ENCODE assay signal across 23 cellular contexts in the genomic region with DNA sequence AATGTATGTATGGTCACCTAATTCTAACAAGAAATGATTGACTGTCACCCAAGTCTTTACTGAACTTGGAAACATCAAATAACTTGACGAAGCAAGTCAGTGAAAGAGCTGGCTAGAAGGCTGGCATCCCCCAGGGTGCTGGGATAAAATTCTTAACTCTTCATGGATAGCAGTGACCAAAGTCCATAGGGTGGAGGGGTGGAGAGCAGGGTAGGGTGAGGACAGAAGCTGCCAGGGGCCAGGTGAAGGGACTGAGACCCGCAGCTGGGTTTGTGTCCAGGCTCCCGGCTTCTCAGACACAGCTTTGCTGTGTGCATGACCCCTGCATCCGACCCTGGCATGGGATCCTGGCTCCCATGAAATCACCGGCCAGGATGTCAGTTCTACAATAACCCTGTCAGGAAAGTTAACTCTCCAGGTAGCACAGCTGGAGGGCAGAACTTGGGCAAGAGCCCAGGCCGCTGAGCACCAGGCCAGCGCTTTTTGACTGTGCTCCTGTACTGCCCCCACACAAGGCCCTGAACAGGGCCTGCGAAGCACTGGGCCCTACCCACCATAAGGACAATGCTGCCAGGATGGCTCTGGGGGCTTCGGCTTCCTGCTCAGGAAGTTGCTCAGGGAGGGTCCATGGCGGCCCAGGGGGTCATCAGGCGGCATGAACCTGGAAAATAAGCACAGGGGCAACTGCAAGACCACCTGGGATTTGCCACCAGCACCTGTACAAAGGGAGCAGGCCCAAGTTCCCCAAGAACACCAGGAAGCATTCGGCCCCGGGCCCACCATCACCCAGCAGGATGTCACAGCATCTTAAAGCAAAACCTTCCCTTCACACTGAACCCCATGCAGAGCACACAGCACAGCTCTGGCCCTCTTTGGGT. TPM values are rescaled to one million over a fixed set of nuclear protein-coding genes. Genes with fewer than 3 reads are reported as not detected.
DNase-seq lines count a peak whose midpoint lies in the region; TF ChIP-seq lines count a peak whose summit lies in the region.
"Had no signal": no experiment of that assay in that cellular context is flagged by ENCODE, and none has a peak within 500 bp of the region (broad histone marks: within the 10 kb centered on the region; RNA-seq: fewer than 3 reads in every experiment).

No MANE protein-coding gene starts in this region.

- H3K9me3 Mint-ChIP-seq in CD14-positive monocyte (peaks cover 0 to 2% (median 0%) of the 10 kb centered on the region in 7 donors), glutamatergic neuron (ENCODE audit: unreplicated experiment) (peaks cover 6% of the 10 kb centered on the region), nephron progenitor cell (no peaks in the 10 kb centered on the region)
- H3K9me3 Mint-ChIP-seq: activated CD4-positive, alpha-beta T cell treated with anti-CD3 and anti-CD28 coated beads, Interleukin-2, amount 10 ng/mL, durations not matched to agents 24 days and 14 days; activated T-helper 1 cell treated with anti-CD3 and anti-CD28 coated beads, Interleukin-12 subunit alpha, Interleukin-12 subunit beta, Interleukin-2, Interleukin-4 antibody, amounts not matched to agents 30 ng/mL and 10 ng/mL and 1 ng/mL, durations not matched to agents 14 hours and 24 hours and 36 hours; central memory CD8-positive, alpha-beta T cell had no signal

- H3K27me3 Mint-ChIP-seq in CD14-positive monocyte (ENCODE audit: low read depth in 3 of 3) (peaks cover 11 to 22% (median 21%) of the 10 kb centered on the region in 3 donors), glutamatergic neuron (ENCODE audit: unreplicated experiment) (peaks cover 17% of the 10 kb centered on the region), nephron progenitor cell (ENCODE audit: low read depth, poor library complexity) (peaks cover 34% of the 10 kb centered on the region)
- H3K27me3 Mint-ChIP-seq: activated CD4-positive, alpha-beta T cell treated with anti-CD3 and anti-CD28 coated beads, Interleukin-2, amount 10 ng/mL, durations not matched to agents 24 days and 14 days; activated naive CD8-positive, alpha-beta T cell; central memory CD8-positive, alpha-beta T cell had no signal

- no peaks in the 10 kb centered on the region for H3K9me3 ChIP-seq in vagina
- H3K9me3 ChIP-seq: BE2C, left lung, prostate gland had no signal

- no peaks in the 10 kb centered on the region for H3K27me3 ChIP-seq in vagina
- H3K27me3 ChIP-seq: BE2C had no signal

- H3K4me3 ChIP-seq in vagina: no peak overlapping the region

- peak overlapping the region; percentile 34 to 64 for H3K4me3 Mint-ChIP-seq in CD14-positive monocyte
- peak overlapping the region; percentile 25 for H3K4me3 Mint-ChIP-seq in glutamatergic neuron (ENCODE audit: unreplicated experiment)
- peak overlapping the region; percentile 47 for H3K4me3 Mint-ChIP-seq in nephron progenitor cell
- H3K4me3 Mint-ChIP-seq: activated CD4-positive, alpha-beta T cell treated with anti-CD3 and anti-CD28 coated beads, Interleukin-2, amount 10 ng/mL, durations not matched to agents 24 days and 14 days; activated naive CD8-positive, alpha-beta T cell; activated T-helper 1 cell treated with anti-CD3 and anti-CD28 coated beads, Interleukin-12 subunit alpha, Interleukin-12 subunit beta, Interleukin-2, Interleukin-4 antibody, amounts not matched to agents 30 ng/mL and 10 ng/mL and 1 ng/mL, durations not matched to agents 14 hours and 24 hours and 36 hours; central memory CD8-positive, alpha-beta T cell had no signal

- no peak for TF ChIP-seq POLR2A in vagina (IDR thresholded peaks at IDR 0.05)

- H3K27ac Mint-ChIP-seq in CD14-positive monocyte (no peak overlapping the region), glutamatergic neuron (ENCODE audit: unreplicated experiment) (no peak overlapping the region), nephron progenitor cell (no peak overlapping the region)
- H3K27ac Mint-ChIP-seq: activated CD4-positive, alpha-beta T cell treated with anti-CD3 and anti-CD28 coated beads, Interleukin-2, amount 10 ng/mL, durations not matched to agents 24 days and 14 days; activated naive CD8-positive, alpha-beta T cell; activated T-helper 1 cell treated with anti-CD3 and anti-CD28 coated beads, Interleukin-12 subunit alpha, Interleukin-12 subunit beta, Interleukin-2, Interleukin-4 antibody, amounts not matched to agents 30 ng/mL and 10 ng/mL and 1 ng/mL, durations not matched to agents 14 hours and 24 hours and 36 hours had no signal

- H3K27ac ChIP-seq in vagina: no peak overlapping the region
- H3K27ac ChIP-seq: epithelial cell of prostate, GM23248, left lung, prostate gland had no signal

- no peaks in the 10 kb centered on the region for H3K36me3 ChIP-seq in vagina
- H3K36me3 ChIP-seq: BE2C, left lung, prostate gland had no signal

- peaks cover 14% of the 10 kb centered on the region for H3K4me1 Mint-ChIP-seq in CD14-positive monocyte
- no peaks in the 10 kb centered on the region for H3K4me1 Mint-ChIP-seq in glutamatergic neuron (ENCODE audit: low read depth, unreplicated experiment)
- H3K4me1 Mint-ChIP-seq in nephron progenitor cell: peaks cover 36% of the 10 kb centered on the region
- H3K4me1 Mint-ChIP-seq: central memory CD8-positive, alpha-beta T cell had no signal

- H3K4me1 ChIP-seq in vagina: peaks cover 37% of the 10 kb centered on the region
- H3K4me1 ChIP-seq: BE2C had no signal

- in situ Hi-C loops in GM13977 (cut with MboI; ENCODE audit: low pct_unique_long_range_greater_than_20kb, low sequenced_read_pairs, unreplicated experiment): no loop called here

- intact Hi-C loops in CD14-positive monocyte (cut with micrococcal nuclease): loop anchor here in 1 of 2 donors (5.0 kb wide), 1 partner anchor 65 kb away; no protein-coding TSS in a partner anchor
- intact Hi-C loops in vagina (cut with DNase I): no loop called here

- TF ChIP-seq CTCF in CD14-positive monocyte (IDR thresholded peaks at IDR 0.05) (no peak), glutamatergic neuron (IDR thresholded peaks at IDR 0.05; ENCODE audit: partially characterized antibody, unreplicated experiment) (no peak), nephron progenitor cell (IDR thresholded peaks at IDR 0.05) (no peak), GM13977 (IDR thresholded peaks at IDR 0.05; ENCODE audit: extremely low read depth, insufficient read depth, missing control alignments) (no peak), vagina (IDR thresholded peaks at IDR 0.05) (no peak)

- H3K36me3 Mint-ChIP-seq in CD14-positive monocyte: peaks cover 28 to 36% of the 10 kb centered on the region in 2 donors
- no peaks in the 10 kb centered on the region for H3K36me3 Mint-ChIP-seq in glutamatergic neuron (ENCODE audit: unreplicated experiment)
- no peaks in the 10 kb centered on the region for H3K36me3 Mint-ChIP-seq in nephron progenitor cell (ENCODE audit: low read depth)

- no peak for DNase-seq in CD14-positive monocyte (ENCODE audit: low spot score)
- DNase-seq in HuH-7.5 (ENCODE audit: low spot score): peak; percentile 43
- no peak for DNase-seq in glutamatergic neuron
- DNase-seq in nephron progenitor cell: no peak
- no peak for DNase-seq in GM13977 (ENCODE audit: low spot score)
- DNase-seq in activated T-cell treated with anti-CD3 and anti-CD28 coated beads, Interleukin-2, amount 50 U/mL, for 1 hour: no peak
- no peak for DNase-seq in NCI-H1694 (lab: John Stamatoyannopoulos, UW)
- DNase-seq in vagina (ENCODE audit: extremely low spot score in 2 of 2): no peak
- DNase-seq: BE2C; COR-L47; DMS79; Kasumi-1; NCI-H2029; stimulated activated CD4-positive, alpha-beta T cell treated with anti-CD3 and anti-CD28 coated beads, Interleukin-1b, Interleukin-23, amount 100 ng/mL, for 48 hours had no signal

RNA-seq across cellular contexts. Expression of a gene that starts 32.5 kb away (rescaled TPM):
- 1 to 10 TPM in 1 of 2 donors, under 1 TPM in 1; 0.96 to 1.2 TPM for polyA plus RNA-seq in CD14-positive monocyte
- total RNA-seq in glutamatergic neuron (ENCODE audit: unreplicated experiment) (48.7 TPM), vagina (2.2 TPM)
- total RNA-seq: SK-MEL-5 had no signal
- polyA plus RNA-seq: GM23248 had no signal

RNA-seq across cellular contexts. Expression of a gene that starts 52.2 kb away (rescaled TPM):
- polyA plus RNA-seq in CD14-positive monocyte: under 1 TPM; 0.22 to 0.29 TPM
- 1.3 TPM for total RNA-seq in glutamatergic neuron (ENCODE audit: unreplicated experiment)
- total RNA-seq in vagina: 3.9 TPM
- total RNA-seq: GM23248, SK-MEL-5 had no signal

Comparison
In these comparisons a context has a peak if more than half of its experiments do, and no peak if none do; other contexts are left out.
1. RNA of a gene that starts 32.5 kb away (total RNA-seq): 48.7 TPM in glutamatergic neuron (single experiment); 2.2 TPM in vagina (single experiment); every median in the first group is over 10 times any median in the second.
2. Peak in every context shown above with its lines, with median percentiles within 50 percentile points of each other: H3K4me3 Mint-ChIP-seq.